Comparison of ENCODE assay signal across 15 cellular contexts in the genomic region with DNA sequence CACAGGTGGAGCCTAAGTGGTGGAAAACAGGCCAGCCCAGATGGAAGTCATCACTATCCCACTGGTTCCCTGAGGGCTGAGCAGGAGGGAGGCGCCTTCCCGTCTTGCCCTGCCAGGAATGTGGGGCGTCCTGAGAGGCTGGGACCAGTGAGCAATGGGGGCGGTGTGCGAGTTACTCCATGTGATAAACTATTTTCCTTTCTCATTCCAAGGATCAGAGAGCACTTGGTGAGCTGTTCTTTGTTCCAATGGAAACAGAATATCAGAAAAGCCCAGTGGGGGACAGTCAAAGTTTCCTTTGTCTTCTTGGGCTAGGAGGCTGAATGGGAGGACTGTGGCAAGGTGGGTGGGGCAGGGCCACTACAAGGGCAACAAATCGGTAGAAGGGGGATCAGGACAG.
DNase-seq lines count a peak whose midpoint lies in the region; ATAC-seq and TF ChIP-seq lines count a peak whose summit lies in the region.
"Had no signal": no experiment of that assay in that cellular context is flagged by ENCODE, and none has a peak within 500 bp of the region (broad histone marks: within the 10 kb centered on the region; RNA-seq: fewer than 3 reads in every experiment).

No MANE protein-coding gene starts in this region.

- H3K36me3 ChIP-seq in HUES6 (ENCODE audit: control insufficient read depth, insufficient read depth, low read length) (no peaks in the 10 kb centered on the region), uterus (no peaks in the 10 kb centered on the region)
- H3K36me3 ChIP-seq: prostate gland had no signal

- DNase-seq in fibroblast of the aortic adventitia (ENCODE audit: low read depth) (peak; percentile 79), mesothelial cell of epicardium (ENCODE audit: low spot score in 2 of 2, unreplicated experiment in 2 of 2) (no peak), uterus (peak; percentile 45 to 61), endothelial cell (ENCODE audit: low spot score) (no peak), GM10248 (ENCODE audit: extremely low spot score) (no peak)
- DNase-seq: activated CD8-positive, alpha-beta memory T cell treated with anti-CD3 and anti-CD28 coated beads, Interleukin-2, amount 10 ng/mL, durations not matched to agents 7 days and 5 days; activated naive CD4-positive, alpha-beta T cell treated with anti-CD3 and anti-CD28 coated beads, Interleukin-2, amount 50 U/mL, for 16 hours; CD4-positive, CD25-positive, alpha-beta regulatory T cell; KG1; midbrain; NCI-H1436 treated with DMSO at 0.1 percent for 48 hours; stimulated activated CD4-positive, alpha-beta T cell treated with anti-CD3 and anti-CD28 coated beads, Interleukin-2, amount 100 ng/mL, for 24 hours had no signal

- TF ChIP-seq POLR2A in uterus (IDR thresholded peaks at IDR 0.05): no peak

- H3K27me3 Mint-ChIP-seq in mesothelial cell of epicardium (ENCODE audit: low read depth): no peaks in the 10 kb centered on the region
- peaks cover 3% of the 10 kb centered on the region for H3K27me3 Mint-ChIP-seq in endothelial cell (ENCODE audit: unreplicated experiment)

- H3K4me1 ChIP-seq in HUES6 (ENCODE audit: control insufficient read depth, insufficient read depth, low read length): peaks cover 76% of the 10 kb centered on the region
- no peaks in the 10 kb centered on the region for H3K4me1 ChIP-seq in uterus
- H3K4me1 ChIP-seq: prostate gland had no signal

- H3K4me3 Mint-ChIP-seq in mesothelial cell of epicardium: no peak overlapping the region
- H3K4me3 Mint-ChIP-seq in endothelial cell (ENCODE audit: unreplicated experiment): no peak overlapping the region
- H3K4me3 Mint-ChIP-seq: activated CD8-positive, alpha-beta memory T cell treated with anti-CD3 and anti-CD28 coated beads, Interleukin-2, amount 10 ng/mL, durations not matched to agents 7 days and 5 days; CD4-positive, CD25-positive, alpha-beta regulatory T cell had no signal

- H3K9ac ChIP-seq in HUES6 (ENCODE audit: low read length): peak overlapping the region; percentile 68

- TF ChIP-seq CTCF in fibroblast of the aortic adventitia (IDR thresholded peaks at IDR 0.05; ENCODE audit: insufficient read depth, low read length) (no peak), mesothelial cell of epicardium (IDR thresholded peaks at IDR 0.05; ENCODE audit: unreplicated experiment) (no peak), uterus (IDR thresholded peaks at IDR 0.05) (no peak), endothelial cell (IDR thresholded peaks at IDR 0.05; ENCODE audit: unreplicated experiment) (no peak), GM10248 (IDR thresholded peaks at IDR 0.05; ENCODE audit: control extremely low read depth, extremely low read depth, low read depth, missing control alignments) (no peak)

- no peaks in the 10 kb centered on the region for H3K27me3 ChIP-seq in HUES6 (ENCODE audit: control insufficient read depth, insufficient read depth, low read length)
- H3K27me3 ChIP-seq in uterus: no peaks in the 10 kb centered on the region

- H3K9me3 ChIP-seq in HUES6 (ENCODE audit: control insufficient read depth, insufficient read depth, low read depth, low read length) (peaks cover 5% of the 10 kb centered on the region; the same call in 1 of the 2 replicates), uterus (no peaks in the 10 kb centered on the region)
- H3K9me3 ChIP-seq: prostate gland had no signal

- intact Hi-C loops in uterus (cut with DNase I; ENCODE audit: low total_unique reads): no loop called here

- ATAC-seq in HG03095 (IDR thresholded peaks at IDR 0.05; ENCODE audit: unreplicated experiment): no peak
- ATAC-seq: activated CD8-positive, alpha-beta memory T cell treated with anti-CD3 and anti-CD28 coated beads, Interleukin-2, amount 10 ng/mL, durations not matched to agents 7 days and 5 days had no signal

- CTCF ChIA-PET in GM10248 (lab: Yijun Ruan, JAX): interaction anchor here (1.3 to 4.6 kb wide), 2 partner anchors 80 to 130 kb away, joined by 3 to 45 read pairs; no protein-coding TSS in a partner anchor

- peaks cover 29% of the 10 kb centered on the region for H3K4me1 Mint-ChIP-seq in mesothelial cell of epicardium
- H3K4me1 Mint-ChIP-seq in endothelial cell (ENCODE audit: unreplicated experiment): peaks cover 27% of the 10 kb centered on the region

- POLR2A ChIA-PET in GM10248 (lab: Yijun Ruan, JAX): no interaction called here

- peaks cover 14% of the 10 kb centered on the region for H3K9me3 Mint-ChIP-seq in mesothelial cell of epicardium
- peaks cover 3% of the 10 kb centered on the region for H3K9me3 Mint-ChIP-seq in endothelial cell (ENCODE audit: unreplicated experiment)
- H3K9me3 Mint-ChIP-seq: CD4-positive, CD25-positive, alpha-beta regulatory T cell had no signal

- H3K27ac Mint-ChIP-seq in mesothelial cell of epicardium (peak overlapping the region; percentile 70), endothelial cell (ENCODE audit: unreplicated experiment) (no peak overlapping the region)
- H3K27ac Mint-ChIP-seq: activated CD8-positive, alpha-beta memory T cell treated with anti-CD3 and anti-CD28 coated beads, Interleukin-2, amount 10 ng/mL, durations not matched to agents 7 days and 5 days; CD4-positive, CD25-positive, alpha-beta regulatory T cell had no signal

- H3K4me3 ChIP-seq in HUES6 (ENCODE audit: low read depth, low read length) (no peak overlapping the region), fibroblast of the aortic adventitia (ENCODE audit: low read depth, low read length) (no peak overlapping the region), uterus (no peak overlapping the region)
- H3K4me3 ChIP-seq: prostate gland had no signal

- H3K27ac ChIP-seq in HUES6 (ENCODE audit: low read depth, low read length) (peak overlapping the region; percentile 27; the same call in 1 of the 2 replicates), uterus (peak overlapping the region; percentile 22 to 49)
- H3K27ac ChIP-seq: prostate gland had no signal

- H3K36me3 Mint-ChIP-seq in mesothelial cell of epicardium: no peaks in the 10 kb centered on the region
- H3K36me3 Mint-ChIP-seq in endothelial cell (ENCODE audit: low read depth, unreplicated experiment): no peaks in the 10 kb centered on the region
- H3K36me3 Mint-ChIP-seq: activated CD8-positive, alpha-beta memory T cell treated with anti-CD3 and anti-CD28 coated beads, Interleukin-2, amount 10 ng/mL, durations not matched to agents 7 days and 5 days; CD4-positive, CD25-positive, alpha-beta regulatory T cell had no signal

Comparison
In these comparisons a context has a peak if more than half of its experiments do, and no peak if none do; other contexts are left out.
1. DNase-seq: peak in fibroblast of the aortic adventitia (single experiment) and uterus (2 of 2); none in mesothelial cell of epicardium (0 of 2), endothelial cell (single experiment) and GM10248 (single experiment).